Comparison of ENCODE assay signal across 1 cellular context in the genomic region with DNA sequence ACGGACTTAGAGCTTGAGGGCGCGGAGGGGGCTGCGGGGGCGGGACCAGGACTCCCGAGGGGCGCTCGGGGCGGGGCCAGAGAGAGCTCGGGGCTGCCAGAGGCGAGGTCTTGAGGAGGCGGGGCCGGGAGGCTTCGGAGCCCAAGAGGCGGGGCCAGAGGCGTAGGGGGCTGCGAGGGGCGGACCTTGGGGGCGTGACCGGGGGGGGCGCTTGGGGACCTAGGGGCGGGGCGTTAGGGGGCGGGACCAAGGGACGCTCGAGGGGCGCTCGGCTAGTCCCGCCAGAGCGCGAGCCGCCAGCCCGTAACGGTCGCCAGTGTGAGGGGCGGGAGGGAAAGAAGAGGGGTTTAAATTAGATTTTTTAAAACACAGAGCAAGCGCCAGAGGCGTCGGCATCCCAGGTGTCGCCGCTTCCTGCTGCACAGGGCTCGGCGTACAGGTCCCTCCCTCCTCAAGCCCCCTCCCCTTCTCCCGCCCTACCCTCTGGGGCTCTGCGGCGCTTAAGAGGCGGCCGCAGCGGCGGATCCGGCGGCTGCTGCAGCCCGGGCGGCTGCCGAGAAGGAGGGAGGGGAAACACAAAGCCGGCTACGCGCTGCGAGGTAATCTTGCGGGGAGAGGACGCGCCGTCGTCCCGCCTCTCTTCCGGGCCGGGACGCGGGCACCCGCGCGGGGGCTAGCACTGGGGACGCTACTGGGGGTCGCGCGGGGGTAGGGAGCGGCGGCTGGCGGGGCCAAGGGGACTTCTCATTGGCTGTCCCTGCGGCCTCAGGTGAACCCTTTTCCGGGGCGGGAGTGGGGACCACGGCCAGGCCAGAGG.
A peak's percentile ranks its signal among the peaks of the same experiment; 100 is the strongest.
TF ChIP-seq lines count a peak whose summit lies in the region.

A gene with protein sequence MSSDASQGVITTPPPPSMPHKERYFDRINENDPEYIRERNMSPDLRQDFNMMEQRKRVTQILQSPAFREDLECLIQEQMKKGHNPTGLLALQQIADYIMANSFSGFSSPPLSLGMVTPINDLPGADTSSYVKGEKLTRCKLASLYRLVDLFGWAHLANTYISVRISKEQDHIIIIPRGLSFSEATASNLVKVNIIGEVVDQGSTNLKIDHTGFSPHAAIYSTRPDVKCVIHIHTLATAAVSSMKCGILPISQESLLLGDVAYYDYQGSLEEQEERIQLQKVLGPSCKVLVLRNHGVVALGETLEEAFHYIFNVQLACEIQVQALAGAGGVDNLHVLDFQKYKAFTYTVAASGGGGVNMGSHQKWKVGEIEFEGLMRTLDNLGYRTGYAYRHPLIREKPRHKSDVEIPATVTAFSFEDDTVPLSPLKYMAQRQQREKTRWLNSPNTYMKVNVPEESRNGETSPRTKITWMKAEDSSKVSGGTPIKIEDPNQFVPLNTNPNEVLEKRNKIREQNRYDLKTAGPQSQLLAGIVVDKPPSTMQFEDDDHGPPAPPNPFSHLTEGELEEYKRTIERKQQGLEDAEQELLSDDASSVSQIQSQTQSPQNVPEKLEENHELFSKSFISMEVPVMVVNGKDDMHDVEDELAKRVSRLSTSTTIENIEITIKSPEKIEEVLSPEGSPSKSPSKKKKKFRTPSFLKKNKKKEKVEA (plus strand): TSS at position 284 of the 817 bp plus-strand sequence. CDS start 92,670 bp downstream, outside the sequence.

TF ChIP-seq in HepG2, 621 proteins besides CTCF, POLR2A, EP300 and RAD21 (continued from another document and continues in another):
- TF ChIP-seq, protein P1, sequence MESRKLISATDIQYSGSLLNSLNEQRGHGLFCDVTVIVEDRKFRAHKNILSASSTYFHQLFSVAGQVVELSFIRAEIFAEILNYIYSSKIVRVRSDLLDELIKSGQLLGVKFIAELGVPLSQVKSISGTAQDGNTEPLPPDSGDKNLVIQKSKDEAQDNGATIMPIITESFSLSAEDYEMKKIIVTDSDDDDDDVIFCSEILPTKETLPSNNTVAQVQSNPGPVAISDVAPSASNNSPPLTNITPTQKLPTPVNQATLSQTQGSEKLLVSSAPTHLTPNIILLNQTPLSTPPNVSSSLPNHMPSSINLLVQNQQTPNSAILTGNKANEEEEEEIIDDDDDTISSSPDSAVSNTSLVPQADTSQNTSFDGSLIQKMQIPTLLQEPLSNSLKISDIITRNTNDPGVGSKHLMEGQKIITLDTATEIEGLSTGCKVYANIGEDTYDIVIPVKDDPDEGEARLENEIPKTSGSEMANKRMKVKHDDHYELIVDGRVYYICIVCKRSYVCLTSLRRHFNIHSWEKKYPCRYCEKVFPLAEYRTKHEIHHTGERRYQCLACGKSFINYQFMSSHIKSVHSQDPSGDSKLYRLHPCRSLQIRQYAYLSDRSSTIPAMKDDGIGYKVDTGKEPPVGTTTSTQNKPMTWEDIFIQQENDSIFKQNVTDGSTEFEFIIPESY (CRISPR knock-in tag; IDR thresholded peaks at IDR 0.05) = no peak
- TF ChIP-seq PLRG1 (conservative IDR thresholded peaks at IDR 0.05) = no peak
- TF ChIP-seq, protein P2, sequence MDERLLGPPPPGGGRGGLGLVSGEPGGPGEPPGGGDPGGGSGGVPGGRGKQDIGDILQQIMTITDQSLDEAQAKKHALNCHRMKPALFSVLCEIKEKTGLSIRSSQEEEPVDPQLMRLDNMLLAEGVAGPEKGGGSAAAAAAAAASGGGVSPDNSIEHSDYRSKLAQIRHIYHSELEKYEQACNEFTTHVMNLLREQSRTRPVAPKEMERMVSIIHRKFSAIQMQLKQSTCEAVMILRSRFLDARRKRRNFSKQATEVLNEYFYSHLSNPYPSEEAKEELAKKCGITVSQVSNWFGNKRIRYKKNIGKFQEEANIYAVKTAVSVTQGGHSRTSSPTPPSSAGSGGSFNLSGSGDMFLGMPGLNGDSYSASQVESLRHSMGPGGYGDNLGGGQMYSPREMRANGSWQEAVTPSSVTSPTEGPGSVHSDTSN (CRISPR knock-in tag; IDR thresholded peaks at IDR 0.05) = no peak
- no peak for TF ChIP-seq NR2C2 (CRISPR knock-in tag; IDR thresholded peaks at IDR 0.05; ENCODE audit: borderline replicate concordance)
- TF ChIP-seq NFKB2 (CRISPR knock-in tag; IDR thresholded peaks at IDR 0.05; ENCODE audit: borderline replicate concordance) = no peak
- TF ChIP-seq ELF4 (CRISPR knock-in tag; IDR thresholded peaks at IDR 0.05; ENCODE audit: borderline replicate concordance) = no peak
- TF ChIP-seq NCOR1 (IDR thresholded peaks at IDR 0.05; ENCODE audit: borderline replicate concordance, low read length) = peak; percentile 13; the same call in 1 of the 2 replicates
- TF ChIP-seq, protein P3, sequence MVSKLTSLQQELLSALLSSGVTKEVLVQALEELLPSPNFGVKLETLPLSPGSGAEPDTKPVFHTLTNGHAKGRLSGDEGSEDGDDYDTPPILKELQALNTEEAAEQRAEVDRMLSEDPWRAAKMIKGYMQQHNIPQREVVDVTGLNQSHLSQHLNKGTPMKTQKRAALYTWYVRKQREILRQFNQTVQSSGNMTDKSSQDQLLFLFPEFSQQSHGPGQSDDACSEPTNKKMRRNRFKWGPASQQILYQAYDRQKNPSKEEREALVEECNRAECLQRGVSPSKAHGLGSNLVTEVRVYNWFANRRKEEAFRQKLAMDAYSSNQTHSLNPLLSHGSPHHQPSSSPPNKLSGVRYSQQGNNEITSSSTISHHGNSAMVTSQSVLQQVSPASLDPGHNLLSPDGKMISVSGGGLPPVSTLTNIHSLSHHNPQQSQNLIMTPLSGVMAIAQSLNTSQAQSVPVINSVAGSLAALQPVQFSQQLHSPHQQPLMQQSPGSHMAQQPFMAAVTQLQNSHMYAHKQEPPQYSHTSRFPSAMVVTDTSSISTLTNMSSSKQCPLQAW (CRISPR knock-in tag; IDR thresholded peaks at IDR 0.05) = peak; percentile 36; the same call in 1 of the 2 replicates
- no peak for TF ChIP-seq ZNF232 (CRISPR knock-in tag; IDR thresholded peaks at IDR 0.05; ENCODE audit: borderline replicate concordance)
- TF ChIP-seq ZNF619 (CRISPR knock-in tag; IDR thresholded peaks at IDR 0.05) = no peak; the same call in 1 of the 2 replicates
- peak; percentile 27; the same call in 1 of the 2 replicates for TF ChIP-seq SP2 (CRISPR knock-in tag; IDR thresholded peaks at IDR 0.05)
- no peak for TF ChIP-seq ZNF180 (CRISPR knock-in tag; IDR thresholded peaks at IDR 0.05; ENCODE audit: borderline replicate concordance, low read depth)
- no peak for TF ChIP-seq ATF7-NPFF (CRISPR knock-in tag; IDR thresholded peaks at IDR 0.05; ENCODE audit: low read depth)
- TF ChIP-seq ZNF264 (CRISPR knock-in tag; IDR thresholded peaks at IDR 0.05) = no peak
- TF ChIP-seq, protein P4, sequence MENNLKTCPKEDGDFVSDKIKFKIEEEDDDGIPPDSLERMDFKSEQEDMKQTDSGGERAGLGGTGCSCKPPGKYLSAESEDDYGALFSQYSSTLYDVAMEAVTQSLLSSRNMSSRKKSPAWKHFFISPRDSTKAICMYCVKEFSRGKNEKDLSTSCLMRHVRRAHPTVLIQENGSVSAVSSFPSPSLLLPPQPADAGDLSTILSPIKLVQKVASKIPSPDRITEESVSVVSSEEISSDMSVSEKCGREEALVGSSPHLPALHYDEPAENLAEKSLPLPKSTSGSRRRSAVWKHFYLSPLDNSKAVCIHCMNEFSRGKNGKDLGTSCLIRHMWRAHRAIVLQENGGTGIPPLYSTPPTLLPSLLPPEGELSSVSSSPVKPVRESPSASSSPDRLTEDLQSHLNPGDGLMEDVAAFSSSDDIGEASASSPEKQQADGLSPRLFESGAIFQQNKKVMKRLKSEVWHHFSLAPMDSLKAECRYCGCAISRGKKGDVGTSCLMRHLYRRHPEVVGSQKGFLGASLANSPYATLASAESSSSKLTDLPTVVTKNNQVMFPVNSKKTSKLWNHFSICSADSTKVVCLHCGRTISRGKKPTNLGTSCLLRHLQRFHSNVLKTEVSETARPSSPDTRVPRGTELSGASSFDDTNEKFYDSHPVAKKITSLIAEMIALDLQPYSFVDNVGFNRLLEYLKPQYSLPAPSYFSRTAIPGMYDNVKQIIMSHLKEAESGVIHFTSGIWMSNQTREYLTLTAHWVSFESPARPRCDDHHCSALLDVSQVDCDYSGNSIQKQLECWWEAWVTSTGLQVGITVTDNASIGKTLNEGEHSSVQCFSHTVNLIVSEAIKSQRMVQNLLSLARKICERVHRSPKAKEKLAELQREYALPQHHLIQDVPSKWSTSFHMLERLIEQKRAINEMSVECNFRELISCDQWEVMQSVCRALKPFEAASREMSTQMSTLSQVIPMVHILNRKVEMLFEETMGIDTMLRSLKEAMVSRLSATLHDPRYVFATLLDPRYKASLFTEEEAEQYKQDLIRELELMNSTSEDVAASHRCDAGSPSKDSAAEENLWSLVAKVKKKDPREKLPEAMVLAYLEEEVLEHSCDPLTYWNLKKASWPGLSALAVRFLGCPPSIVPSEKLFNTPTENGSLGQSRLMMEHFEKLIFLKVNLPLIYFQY (CRISPR knock-in tag; IDR thresholded peaks at IDR 0.05; ENCODE audit: borderline replicate concordance) = no peak
- no peak for TF ChIP-seq ZNF431 (CRISPR knock-in tag; IDR thresholded peaks at IDR 0.05; ENCODE audit: borderline replicate concordance, low read depth)
- TF ChIP-seq GTF2F1 (IDR thresholded peaks at IDR 0.05; ENCODE audit: low read length) = no peak
- TF ChIP-seq ZNF382 (CRISPR knock-in tag; IDR thresholded peaks at IDR 0.05; ENCODE audit: borderline replicate concordance) = no peak
- no peak for TF ChIP-seq SOX5 (CRISPR knock-in tag; IDR thresholded peaks at IDR 0.05; ENCODE audit: borderline replicate concordance)
- TF ChIP-seq ZNF367 (CRISPR knock-in tag; IDR thresholded peaks at IDR 0.05; ENCODE audit: borderline replicate concordance) = no peak
- no peak for TF ChIP-seq THYN1 (CRISPR knock-in tag; IDR thresholded peaks at IDR 0.05; ENCODE audit: borderline replicate concordance, low read depth)
- no peak for TF ChIP-seq BRCA1 (CRISPR knock-in tag; IDR thresholded peaks at IDR 0.05)
- TF ChIP-seq, protein P5, sequence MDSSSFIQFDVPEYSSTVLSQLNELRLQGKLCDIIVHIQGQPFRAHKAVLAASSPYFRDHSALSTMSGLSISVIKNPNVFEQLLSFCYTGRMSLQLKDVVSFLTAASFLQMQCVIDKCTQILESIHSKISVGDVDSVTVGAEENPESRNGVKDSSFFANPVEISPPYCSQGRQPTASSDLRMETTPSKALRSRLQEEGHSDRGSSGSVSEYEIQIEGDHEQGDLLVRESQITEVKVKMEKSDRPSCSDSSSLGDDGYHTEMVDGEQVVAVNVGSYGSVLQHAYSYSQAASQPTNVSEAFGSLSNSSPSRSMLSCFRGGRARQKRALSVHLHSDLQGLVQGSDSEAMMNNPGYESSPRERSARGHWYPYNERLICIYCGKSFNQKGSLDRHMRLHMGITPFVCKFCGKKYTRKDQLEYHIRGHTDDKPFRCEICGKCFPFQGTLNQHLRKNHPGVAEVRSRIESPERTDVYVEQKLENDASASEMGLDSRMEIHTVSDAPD (CRISPR knock-in tag; IDR thresholded peaks at IDR 0.05) = no peak
- TF ChIP-seq, protein P6, sequence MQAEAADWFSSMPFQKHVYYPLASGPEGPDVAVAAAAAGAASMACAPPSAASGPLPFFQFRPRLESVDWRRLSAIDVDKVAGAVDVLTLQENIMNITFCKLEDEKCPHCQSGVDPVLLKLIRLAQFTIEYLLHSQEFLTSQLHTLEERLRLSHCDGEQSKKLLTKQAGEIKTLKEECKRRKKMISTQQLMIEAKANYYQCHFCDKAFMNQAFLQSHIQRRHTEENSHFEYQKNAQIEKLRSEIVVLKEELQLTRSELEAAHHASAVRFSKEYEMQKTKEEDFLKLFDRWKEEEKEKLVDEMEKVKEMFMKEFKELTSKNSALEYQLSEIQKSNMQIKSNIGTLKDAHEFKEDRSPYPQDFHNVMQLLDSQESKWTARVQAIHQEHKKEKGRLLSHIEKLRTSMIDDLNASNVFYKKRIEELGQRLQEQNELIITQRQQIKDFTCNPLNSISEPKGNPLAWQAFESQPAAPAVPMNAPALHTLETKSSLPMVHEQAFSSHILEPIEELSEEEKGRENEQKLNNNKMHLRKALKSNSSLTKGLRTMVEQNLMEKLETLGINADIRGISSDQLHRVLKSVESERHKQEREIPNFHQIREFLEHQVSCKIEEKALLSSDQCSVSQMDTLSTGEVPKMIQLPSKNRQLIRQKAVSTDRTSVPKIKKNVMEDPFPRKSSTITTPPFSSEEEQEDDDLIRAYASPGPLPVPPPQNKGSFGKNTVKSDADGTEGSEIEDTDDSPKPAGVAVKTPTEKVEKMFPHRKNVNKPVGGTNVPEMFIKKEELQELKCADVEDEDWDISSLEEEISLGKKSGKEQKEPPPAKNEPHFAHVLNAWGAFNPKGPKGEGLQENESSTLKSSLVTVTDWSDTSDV (CRISPR knock-in tag; IDR thresholded peaks at IDR 0.05) = no peak
- TF ChIP-seq ARID2 (CRISPR knock-in tag; IDR thresholded peaks at IDR 0.05; ENCODE audit: borderline replicate concordance) = no peak; the same call in 1 of the 2 replicates
- TF ChIP-seq, protein P7, sequence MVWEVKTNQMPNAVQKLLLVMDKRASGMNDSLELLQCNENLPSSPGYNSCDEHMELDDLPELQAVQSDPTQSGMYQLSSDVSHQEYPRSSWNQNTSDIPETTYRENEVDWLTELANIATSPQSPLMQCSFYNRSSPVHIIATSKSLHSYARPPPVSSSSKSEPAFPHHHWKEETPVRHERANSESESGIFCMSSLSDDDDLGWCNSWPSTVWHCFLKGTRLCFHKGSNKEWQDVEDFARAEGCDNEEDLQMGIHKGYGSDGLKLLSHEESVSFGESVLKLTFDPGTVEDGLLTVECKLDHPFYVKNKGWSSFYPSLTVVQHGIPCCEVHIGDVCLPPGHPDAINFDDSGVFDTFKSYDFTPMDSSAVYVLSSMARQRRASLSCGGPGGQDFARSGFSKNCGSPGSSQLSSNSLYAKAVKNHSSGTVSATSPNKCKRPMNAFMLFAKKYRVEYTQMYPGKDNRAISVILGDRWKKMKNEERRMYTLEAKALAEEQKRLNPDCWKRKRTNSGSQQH (CRISPR knock-in tag; IDR thresholded peaks at IDR 0.05; ENCODE audit: low read depth) = peak; percentile 33; the same call in 1 of the 2 replicates
- peak; percentile 57; the same call in 1 of the 2 replicates for TF ChIP-seq KDM2A (CRISPR knock-in tag; IDR thresholded peaks at IDR 0.05; ENCODE audit: borderline replicate concordance, low read depth)
- TF ChIP-seq BRD4 (CRISPR knock-in tag; IDR thresholded peaks at IDR 0.05) = no peak
- no peak for TF ChIP-seq ZNF12 (CRISPR knock-in tag; IDR thresholded peaks at IDR 0.05)
- TF ChIP-seq CBFB (CRISPR knock-in tag; IDR thresholded peaks at IDR 0.05) = peak; percentile 62; the same call in 1 of the 2 replicates
- TF ChIP-seq KMT2B (CRISPR knock-in tag; IDR thresholded peaks at IDR 0.05) = no peak; the same call in 1 of the 2 replicates
- no peak for TF ChIP-seq CENPX (CRISPR knock-in tag; IDR thresholded peaks at IDR 0.05)
- peak; percentile 24; the same call in 1 of the 2 replicates for TF ChIP-seq ARNTL (CRISPR knock-in tag; IDR thresholded peaks at IDR 0.05)
- no peak for TF ChIP-seq ONECUT2 (CRISPR knock-in tag; IDR thresholded peaks at IDR 0.05)
- no peak for TF ChIP-seq IKZF1 (IDR thresholded peaks at IDR 0.05)
- TF ChIP-seq MED8 (CRISPR knock-in tag; IDR thresholded peaks at IDR 0.05; ENCODE audit: insufficient replicate concordance) = no peak
- TF ChIP-seq RARG (CRISPR knock-in tag; IDR thresholded peaks at IDR 0.05; ENCODE audit: low read depth) = no peak
- TF ChIP-seq, protein P8, sequence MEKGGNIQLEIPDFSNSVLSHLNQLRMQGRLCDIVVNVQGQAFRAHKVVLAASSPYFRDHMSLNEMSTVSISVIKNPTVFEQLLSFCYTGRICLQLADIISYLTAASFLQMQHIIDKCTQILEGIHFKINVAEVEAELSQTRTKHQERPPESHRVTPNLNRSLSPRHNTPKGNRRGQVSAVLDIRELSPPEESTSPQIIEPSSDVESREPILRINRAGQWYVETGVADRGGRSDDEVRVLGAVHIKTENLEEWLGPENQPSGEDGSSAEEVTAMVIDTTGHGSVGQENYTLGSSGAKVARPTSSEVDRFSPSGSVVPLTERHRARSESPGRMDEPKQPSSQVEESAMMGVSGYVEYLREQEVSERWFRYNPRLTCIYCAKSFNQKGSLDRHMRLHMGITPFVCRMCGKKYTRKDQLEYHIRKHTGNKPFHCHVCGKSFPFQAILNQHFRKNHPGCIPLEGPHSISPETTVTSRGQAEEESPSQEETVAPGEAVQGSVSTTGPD (CRISPR knock-in tag; IDR thresholded peaks at IDR 0.05) = no peak
- no peak for TF ChIP-seq KAT2B (IDR thresholded peaks at IDR 0.05; ENCODE audit: borderline replicate concordance, low read depth, low read length)
- no peak for TF ChIP-seq SRY (CRISPR knock-in tag; IDR thresholded peaks at IDR 0.05)
